In genomic region chrX:2647627-2648026, GRCh38 we compare ENCODE assay signal across 9 cellular contexts.
"Had no signal": no experiment of that assay in that cellular context is flagged by ENCODE, and none has a peak within 500 bp of the region (broad histone marks: within the 10 kb centered on the region; RNA-seq: fewer than 3 reads in every experiment).

No MANE protein-coding gene starts in this region.

- H3K4me1 Mint-ChIP-seq: central memory CD8-positive, alpha-beta T cell; mesothelial cell of epicardium; nephron progenitor cell had no signal

- H3K27me3 Mint-ChIP-seq: activated naive CD8-positive, alpha-beta T cell treated with anti-CD3 and anti-CD28 coated beads, Interleukin-2, amount 10 ng/mL, durations not matched to agents 7 days and 5 days; central memory CD8-positive, alpha-beta T cell had no signal

- ATAC-seq: esophagus mucosa had no signal

- DNase-seq: activated naive CD8-positive, alpha-beta T cell treated with anti-CD3 and anti-CD28 coated beads, Interleukin-2, amount 10 ng/mL, durations not matched to agents 7 days and 5 days; anterior cingulate cortex; brain microvascular endothelial cell; nephron progenitor cell; occipital lobe; trophoblast cell had no signal

- H3K4me3 Mint-ChIP-seq: activated naive CD8-positive, alpha-beta T cell treated with anti-CD3 and anti-CD28 coated beads, Interleukin-2, amount 10 ng/mL, durations not matched to agents 7 days and 5 days; central memory CD8-positive, alpha-beta T cell; mesothelial cell of epicardium; nephron progenitor cell had no signal

- H3K9me3 Mint-ChIP-seq: central memory CD8-positive, alpha-beta T cell; mesothelial cell of epicardium; nephron progenitor cell had no signal

- H3K27ac Mint-ChIP-seq: activated naive CD8-positive, alpha-beta T cell treated with anti-CD3 and anti-CD28 coated beads, Interleukin-2, amount 10 ng/mL, durations not matched to agents 7 days and 5 days; mesothelial cell of epicardium; nephron progenitor cell had no signal
